19 cellular contexts compared by ENCODE assay signal in the genomic region with DNA sequence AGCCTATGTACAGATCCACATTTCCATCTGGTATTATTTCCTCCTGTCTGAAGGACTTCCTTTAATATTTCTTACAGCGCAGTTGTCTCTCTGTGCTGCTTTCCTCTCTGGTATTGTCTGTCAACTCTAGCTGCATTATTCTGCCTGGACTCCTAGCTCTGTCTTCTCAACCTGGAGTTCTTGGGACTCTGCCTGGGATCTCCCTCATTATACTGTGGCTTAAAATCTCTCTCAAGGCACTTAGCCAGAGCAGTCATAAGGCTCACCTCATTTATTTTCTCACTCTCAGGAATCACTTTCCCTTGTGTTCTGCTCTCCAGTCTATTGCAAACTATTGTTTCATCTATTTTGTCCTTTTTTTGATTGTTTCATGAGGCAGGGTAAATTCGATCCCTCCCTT.
DNase-seq lines count a peak whose midpoint lies in the region; ATAC-seq and TF ChIP-seq lines count a peak whose summit lies in the region.
"Had no signal": no experiment of that assay in that cellular context is flagged by ENCODE, and none has a peak within 500 bp of the region (broad histone marks: within the 10 kb centered on the region; RNA-seq: fewer than 3 reads in every experiment).

No MANE protein-coding gene starts in this region.

- H3K27ac ChIP-seq in testis (no peak overlapping the region), osteoblast (ENCODE audit: low read depth, low read length) (no peak overlapping the region), SJCRH30 (no peak overlapping the region)
- H3K27ac ChIP-seq: BLaER1 treated with 17β-estradiol and CSF1 and Interleukin-3, amounts not matched to agents 10 nM and 100 nM; GM23248 had no signal

- peaks cover 9% of the 10 kb centered on the region for H3K4me1 ChIP-seq in testis
- no peaks in the 10 kb centered on the region for H3K4me1 ChIP-seq in osteoblast (ENCODE audit: insufficient read depth, low read length)
- no peaks in the 10 kb centered on the region for H3K4me1 ChIP-seq in SJCRH30
- H3K4me1 ChIP-seq: BLaER1 treated with 17β-estradiol and CSF1 and Interleukin-3, amounts not matched to agents 10 nM and 100 nM; HAP-1 had no signal

- no peaks in the 10 kb centered on the region for H3K79me2 ChIP-seq in osteoblast (ENCODE audit: insufficient read depth, low read length)

- no peak overlapping the region for H3K4me3 ChIP-seq in testis
- no peak overlapping the region for H3K4me3 ChIP-seq in osteoblast (ENCODE audit: insufficient read depth, low read length)
- no peak overlapping the region for H3K4me3 ChIP-seq in SJCRH30
- H3K4me3 ChIP-seq: BLaER1 treated with 17β-estradiol and CSF1 and Interleukin-3, amounts not matched to agents 10 nM and 100 nM; GM23248; HAP-1 had no signal

- H3K36me3 ChIP-seq in testis (ENCODE audit: low read depth, missing control alignments): no peaks in the 10 kb centered on the region
- H3K36me3 ChIP-seq in osteoblast (ENCODE audit: insufficient read depth, low read length): no peaks in the 10 kb centered on the region
- no peaks in the 10 kb centered on the region for H3K36me3 ChIP-seq in SJCRH30
- H3K36me3 ChIP-seq: BLaER1 treated with 17β-estradiol and CSF1 and Interleukin-3, amounts not matched to agents 10 nM and 100 nM; HAP-1 had no signal

- H3K4me2 ChIP-seq in osteoblast (ENCODE audit: insufficient read depth, low read length): no peak overlapping the region
- H3K4me2 ChIP-seq: BLaER1 treated with 17β-estradiol and CSF1 and Interleukin-3, amounts not matched to agents 10 nM and 100 nM had no signal

- no peaks in the 10 kb centered on the region for H4K20me1 ChIP-seq in osteoblast (ENCODE audit: insufficient read depth, low read length)
- H4K20me1 ChIP-seq: BLaER1 treated with 17β-estradiol and CSF1 and Interleukin-3, amounts not matched to agents 10 nM and 100 nM had no signal

- no peak for TF ChIP-seq POLR2A in testis (IDR thresholded peaks at IDR 0.05)

- intact Hi-C loops in testis (cut with DNase I; ENCODE audit: low total_unique reads) (no loop called here), left colon (cut with DNase I, micrococcal nuclease) (no loop called here)

- DNase-seq in NK-92 (lab: John Stamatoyannopoulos, UW; ENCODE audit: unreplicated experiment) (peak; percentile 1), cerebellar cortex (ENCODE audit: low spot score) (peak; percentile 57), midbrain (lab: John Stamatoyannopoulos, UW) (peak; percentile 5), testis (peak; percentile 46), osteoblast (ENCODE audit: insufficient read length, low spot score, missing footprints) (no peak), SJCRH30 (no peak), left colon (no peak)
- no peak for DNase-seq in NK-92 treated with Interleukin-12 subunit alpha and Interleukin-12 subunit beta, amount 100 ng/mL, for 24 hours (lab: John Stamatoyannopoulos, UW)
- DNase-seq: 8988T; Calu3; CD8-positive, alpha-beta T cell; DMS 273 treated with DMSO at 0.1 percent for 48 hours; DMS53; DND-41; EL; GM23248; IMR-90 had no signal

- 62 to 77% methylated on average over 2 of the region's 2 CpGs for WGBS in testis, 2 donors

- no peaks in the 10 kb centered on the region for H3K27me3 ChIP-seq in testis
- no peaks in the 10 kb centered on the region for H3K27me3 ChIP-seq in osteoblast (ENCODE audit: insufficient read depth, low read length)
- H3K27me3 ChIP-seq in SJCRH30: no peaks in the 10 kb centered on the region
- H3K27me3 ChIP-seq: BLaER1 treated with 17β-estradiol and CSF1 and Interleukin-3, amounts not matched to agents 10 nM and 100 nM had no signal

- TF ChIP-seq CTCF in testis (IDR thresholded peaks at IDR 0.05) (no peak), osteoblast (IDR thresholded peaks at IDR 0.05; ENCODE audit: extremely low read depth, low read depth, low read length) (no peak)

- H2AFZ ChIP-seq in osteoblast (ENCODE audit: low read length): no peak overlapping the region
- H2AFZ ChIP-seq: GM23248 had no signal

- ATAC-seq in left colon: no peak
- ATAC-seq: CD8-positive, alpha-beta T cell had no signal

- H3K9me3 ChIP-seq in testis (no peaks in the 10 kb centered on the region), osteoblast (ENCODE audit: low read depth, low read length) (no peaks in the 10 kb centered on the region), SJCRH30 (replicated peaks) (0 out of 2 replicates have a peak, but pooled peaks cover 5% of the 10 kb centered on the region)
- H3K9me3 ChIP-seq: HAP-1 had no signal

Comparison
In these comparisons a context has a peak if more than half of its experiments do, and no peak if none do; other contexts are left out.
1. DNase-seq: peak in NK-92 (single experiment), cerebellar cortex (single experiment), midbrain (single experiment) and testis (single experiment); none in NK-92 treated with Interleukin-12 subunit alpha and Interleukin-12 subunit beta, amount 100 ng/mL, for 24 hours (single experiment), osteoblast (single experiment), SJCRH30 (0 of 2) and left colon (0 of 2).